ENCODE assay signal across 2 cellular contexts in genomic region chr16:20483989-20484388, GRCh38. TPM values are rescaled to one million over a fixed set of nuclear protein-coding genes. Genes with fewer than 3 reads are reported as not detected.
"Had no signal": no experiment of that assay in that cellular context is flagged by ENCODE, and none has a peak within 500 bp of the region (broad histone marks: within the 10 kb centered on the region; RNA-seq: fewer than 3 reads in every experiment).

No MANE protein-coding gene starts in this region.

RNA-seq across cellular contexts. Expression of gene ACSM2A, which starts 32.7 kb away (rescaled TPM):
- total RNA-seq: G401, GM12878 had no signal
- polyA plus RNA-seq: GM12878 had no signal
